Comparison of ENCODE assay signal across 16 cellular contexts in genomic region chr9:26937816-26938371, GRCh38. TPM values are rescaled to one million over a fixed set of nuclear protein-coding genes. Genes with fewer than 3 reads are reported as not detected.
DNase-seq lines count a peak whose midpoint lies in the region; ATAC-seq and TF ChIP-seq lines count a peak whose summit lies in the region.
"Had no signal": no experiment of that assay in that cellular context is flagged by ENCODE, and none has a peak within 500 bp of the region (broad histone marks: within the 10 kb centered on the region; RNA-seq: fewer than 3 reads in every experiment).

No MANE protein-coding gene starts in this region.

- H3K27me3 ChIP-seq in KMS-11 (ENCODE audit: insufficient read depth, low read depth) (no peaks in the 10 kb centered on the region), hepatocyte (no peaks in the 10 kb centered on the region)
- H3K27me3 ChIP-seq: BLaER1 treated with 17β-estradiol and CSF1 and Interleukin-3, amounts not matched to agents 10 nM and 100 nM had no signal

- H3K4me2 ChIP-seq in KMS-11, result peak overlapping the region; percentile 25; the same call in 1 of the 2 replicates
- no peak overlapping the region for H3K4me2 ChIP-seq in hepatocyte

- peaks cover 6% of the 10 kb centered on the region for H3K9me3 ChIP-seq in hepatocyte (ENCODE audit: low read depth)

- H3K36me3 Mint-ChIP-seq in activated T-cell treated with anti-CD3 and anti-CD28 coated beads, Interleukin-2, amount 50 U/mL, for 72 hours (ENCODE audit: insufficient read depth in 2 of 2), result peaks cover 12 to 24% of the 10 kb centered on the region in 2 donors
- peaks cover 42% of the 10 kb centered on the region for H3K36me3 Mint-ChIP-seq in activated naive CD8-positive, alpha-beta T cell treated with anti-CD3 and anti-CD28 coated beads, Interleukin-2, amount 50 U/mL, for 24 hours (ENCODE audit: low read depth)
- H3K36me3 Mint-ChIP-seq in stimulated activated effector memory CD8-positive, alpha-beta T cell treated with anti-CD3 and anti-CD28 coated beads, Interleukin-12 subunit alpha, Interleukin-12 subunit beta, amount 100 ng/mL, for 72 hours, result peaks cover 55% of the 10 kb centered on the region

- H3K27ac ChIP-seq in KMS-11, result no peak overlapping the region
- no peak overlapping the region for H3K27ac ChIP-seq in hepatocyte
- H3K27ac ChIP-seq: 22Rv1; BLaER1 treated with 17β-estradiol and CSF1 and Interleukin-3, amounts not matched to agents 10 nM and 100 nM; HL-60 had no signal

- H3K9me2 ChIP-seq in hepatocyte (replicated peaks; ENCODE audit: insufficient read depth), result no peaks in the 10 kb centered on the region

- H3K4me1 Mint-ChIP-seq in activated T-cell treated with anti-CD3 and anti-CD28 coated beads, Interleukin-2, amount 50 U/mL, for 72 hours (ENCODE audit: low read depth), result peaks cover 59% of the 10 kb centered on the region
- peaks cover 50% of the 10 kb centered on the region for H3K4me1 Mint-ChIP-seq in activated naive CD8-positive, alpha-beta T cell treated with anti-CD3 and anti-CD28 coated beads, Interleukin-2, amount 50 U/mL, for 24 hours
- H3K4me1 Mint-ChIP-seq in stimulated activated effector memory CD8-positive, alpha-beta T cell treated with anti-CD3 and anti-CD28 coated beads, Interleukin-12 subunit alpha, Interleukin-12 subunit beta, amount 100 ng/mL, for 72 hours, result peaks cover 53% of the 10 kb centered on the region

- H3K4me3 ChIP-seq in KMS-11 (IDR thresholded peaks at IDR 0.05; ENCODE audit: insufficient read depth, low read depth, low read length), result no peak overlapping the region
- no peak overlapping the region for H3K4me3 ChIP-seq in hepatocyte
- H3K4me3 ChIP-seq: BLaER1 treated with 17β-estradiol and CSF1 and Interleukin-3, amounts not matched to agents 10 nM and 100 nM; GM12878 had no signal

- DNase-seq in activated T-cell treated with anti-CD3 and anti-CD28 coated beads, Interleukin-2, amount 50 U/mL, for 72 hours, result no peak
- DNase-seq in activated T-cell treated with anti-CD3 and anti-CD28 coated beads, Interleukin-2, amount 50 U/mL, for 48 hours, result no peak
- no peak for DNase-seq in activated naive CD8-positive, alpha-beta T cell treated with anti-CD3 and anti-CD28 coated beads, Interleukin-2, amount 50 U/mL, for 24 hours
- no peak for DNase-seq in stimulated activated effector memory CD8-positive, alpha-beta T cell treated with anti-CD3 and anti-CD28 coated beads, Interleukin-12 subunit alpha, Interleukin-12 subunit beta, amount 100 ng/mL, for 72 hours (ENCODE audit: low spot score in 2 of 2)
- no peak for DNase-seq in hepatocyte (ENCODE audit: low spot score)
- DNase-seq: Calu3; CD8-positive, alpha-beta T cell; DMS79 treated with DMSO at 0.1 percent for 48 hours; EL; H9 had no signal

- H3K9ac ChIP-seq in KMS-11, result no peak overlapping the region
- H3K9ac ChIP-seq: BLaER1 treated with 17β-estradiol and CSF1 and Interleukin-3, amounts not matched to agents 10 nM and 100 nM had no signal

- peak overlapping the region; percentile 94 for H3K27ac Mint-ChIP-seq in activated T-cell treated with anti-CD3 and anti-CD28 coated beads, Interleukin-2, amount 50 U/mL, for 72 hours
- H3K27ac Mint-ChIP-seq in activated naive CD8-positive, alpha-beta T cell treated with anti-CD3 and anti-CD28 coated beads, Interleukin-2, amount 50 U/mL, for 24 hours, result peak overlapping the region; percentile 8
- peak overlapping the region; percentile 76 for H3K27ac Mint-ChIP-seq in stimulated activated effector memory CD8-positive, alpha-beta T cell treated with anti-CD3 and anti-CD28 coated beads, Interleukin-12 subunit alpha, Interleukin-12 subunit beta, amount 100 ng/mL, for 72 hours
- H3K27ac Mint-ChIP-seq: CD8-positive, alpha-beta T cell had no signal

- H3K79me2 ChIP-seq in KMS-11 (ENCODE audit: insufficient read depth, low read depth) (peaks cover 82% of the 10 kb centered on the region), hepatocyte (peaks cover 96% of the 10 kb centered on the region)

- WGBS in hepatocyte (ENCODE audit: low lambda C conversion rate, missing lambda C conversion rate), result 98% methylated on average over 3 of the region's 3 CpGs

- H3K9me3 Mint-ChIP-seq in activated T-cell treated with anti-CD3 and anti-CD28 coated beads, Interleukin-2, amount 50 U/mL, for 72 hours, result peaks cover 0 to 9% of the 10 kb centered on the region in 2 donors
- no peaks in the 10 kb centered on the region for H3K9me3 Mint-ChIP-seq in activated naive CD8-positive, alpha-beta T cell treated with anti-CD3 and anti-CD28 coated beads, Interleukin-2, amount 50 U/mL, for 24 hours
- peaks cover 10% of the 10 kb centered on the region for H3K9me3 Mint-ChIP-seq in stimulated activated effector memory CD8-positive, alpha-beta T cell treated with anti-CD3 and anti-CD28 coated beads, Interleukin-12 subunit alpha, Interleukin-12 subunit beta, amount 100 ng/mL, for 72 hours

- no peaks in the 10 kb centered on the region for H3K27me3 Mint-ChIP-seq in activated T-cell treated with anti-CD3 and anti-CD28 coated beads, Interleukin-2, amount 50 U/mL, for 72 hours (ENCODE audit: low read depth)
- no peaks in the 10 kb centered on the region for H3K27me3 Mint-ChIP-seq in activated naive CD8-positive, alpha-beta T cell treated with anti-CD3 and anti-CD28 coated beads, Interleukin-2, amount 50 U/mL, for 24 hours

- H2AFZ ChIP-seq in KMS-11 (ENCODE audit: low read depth) (no peak overlapping the region), hepatocyte (no peak overlapping the region)

- H3K36me3 ChIP-seq in KMS-11 (ENCODE audit: insufficient read depth) (no peaks in the 10 kb centered on the region), hepatocyte (replicated peaks; ENCODE audit: insufficient read depth, low read depth) (no peaks in the 10 kb centered on the region)

- H3K4me1 ChIP-seq in KMS-11 (ENCODE audit: low read depth, poor library complexity, severe bottlenecking) (peaks cover 43% of the 10 kb centered on the region), hepatocyte (ENCODE audit: insufficient read depth) (no peaks in the 10 kb centered on the region)

- ATAC-seq in activated T-cell treated with anti-CD3 and anti-CD28 coated beads, Interleukin-2, amount 50 U/mL, for 72 hours (replicated peaks in 1 of 2), result no peak
- ATAC-seq in activated naive CD8-positive, alpha-beta T cell treated with anti-CD3 and anti-CD28 coated beads, Interleukin-2, amount 50 U/mL, for 24 hours, result no peak
- ATAC-seq in stimulated activated effector memory CD8-positive, alpha-beta T cell treated with anti-CD3 and anti-CD28 coated beads, Interleukin-12 subunit alpha, Interleukin-12 subunit beta, amount 100 ng/mL, for 72 hours, result no peak
- no peak for ATAC-seq in GM19023 (IDR thresholded peaks at IDR 0.05; ENCODE audit: unreplicated experiment)
- ATAC-seq: CD8-positive, alpha-beta T cell; GM12878 had no signal

- TF ChIP-seq CTCF in KMS-11 (conservative IDR thresholded peaks at IDR 0.05; ENCODE audit: low read depth, low read length) (no peak), hepatocyte (IDR thresholded peaks at IDR 0.05; ENCODE audit: poor library complexity) (no peak)

- H3K4me3 Mint-ChIP-seq in activated T-cell treated with anti-CD3 and anti-CD28 coated beads, Interleukin-2, amount 50 U/mL, for 72 hours, result peak overlapping the region in 1 of 2 donors; percentile 51
- H3K4me3 Mint-ChIP-seq in activated naive CD8-positive, alpha-beta T cell treated with anti-CD3 and anti-CD28 coated beads, Interleukin-2, amount 50 U/mL, for 24 hours, result no peak overlapping the region
- H3K4me3 Mint-ChIP-seq in stimulated activated effector memory CD8-positive, alpha-beta T cell treated with anti-CD3 and anti-CD28 coated beads, Interleukin-12 subunit alpha, Interleukin-12 subunit beta, amount 100 ng/mL, for 72 hours, result no peak overlapping the region
- H3K4me3 Mint-ChIP-seq: CD8-positive, alpha-beta T cell; H9 had no signal

- peaks cover 15% of the 10 kb centered on the region; the same call in 1 of the 2 replicates for H4K20me1 ChIP-seq in KMS-11 (ENCODE audit: insufficient read depth)
- no peaks in the 10 kb centered on the region for H4K20me1 ChIP-seq in hepatocyte (ENCODE audit: insufficient read depth, poor library complexity, severe bottlenecking)

RNA-seq across cellular contexts. Expression of gene PLAA, which starts 9.1 kb away (rescaled TPM):
- 10 to 100 TPM; 32.3 to 39.1 TPM for total RNA-seq in activated T-cell treated with anti-CD3 and anti-CD28 coated beads, Interleukin-2, amount 50 U/mL, for 72 hours
- 24.7 and 33.9 TPM in 2 replicates for total RNA-seq in hepatocyte
- 22.8 and 26.7 TPM in 2 replicates for polyA plus RNA-seq in hepatocyte

RNA-seq across cellular contexts. Expression of gene IFT74, which starts 18.3 kb away (rescaled TPM):
- 10 to 100 TPM; 10.0 to 11.6 TPM for total RNA-seq in activated T-cell treated with anti-CD3 and anti-CD28 coated beads, Interleukin-2, amount 50 U/mL, for 72 hours
- total RNA-seq in hepatocyte, result 14.8 and 15.3 TPM in 2 replicates
- 9.6 and 12.6 TPM in 2 replicates for polyA plus RNA-seq in hepatocyte

RNA-seq across cellular contexts. Expression of gene CAAP1, which starts 45.3 kb away (rescaled TPM):
- 10 to 100 TPM; 16.6 to 17.6 TPM for total RNA-seq in activated T-cell treated with anti-CD3 and anti-CD28 coated beads, Interleukin-2, amount 50 U/mL, for 72 hours
- total RNA-seq in hepatocyte, result 29.1 and 39.8 TPM in 2 replicates
- 15.1 and 21.2 TPM in 2 replicates for polyA plus RNA-seq in hepatocyte

Comparison
In these comparisons a context has a peak if more than half of its experiments do, and no peak if none do; other contexts are left out.
1. H3K27ac Mint-ChIP-seq: peak in every context shown above with its lines; median percentile 94 in activated T-cell treated with anti-CD3 and anti-CD28 coated beads, Interleukin-2, amount 50 U/mL, for 72 hours; 76 in stimulated activated effector memory CD8-positive, alpha-beta T cell treated with anti-CD3 and anti-CD28 coated beads, Interleukin-12 subunit alpha, Interleukin-12 subunit beta, amount 100 ng/mL, for 72 hours; 8 in activated naive CD8-positive, alpha-beta T cell treated with anti-CD3 and anti-CD28 coated beads, Interleukin-2, amount 50 U/mL, for 24 hours.